1 cellular context compared by ENCODE assay signal in the genomic region with DNA sequence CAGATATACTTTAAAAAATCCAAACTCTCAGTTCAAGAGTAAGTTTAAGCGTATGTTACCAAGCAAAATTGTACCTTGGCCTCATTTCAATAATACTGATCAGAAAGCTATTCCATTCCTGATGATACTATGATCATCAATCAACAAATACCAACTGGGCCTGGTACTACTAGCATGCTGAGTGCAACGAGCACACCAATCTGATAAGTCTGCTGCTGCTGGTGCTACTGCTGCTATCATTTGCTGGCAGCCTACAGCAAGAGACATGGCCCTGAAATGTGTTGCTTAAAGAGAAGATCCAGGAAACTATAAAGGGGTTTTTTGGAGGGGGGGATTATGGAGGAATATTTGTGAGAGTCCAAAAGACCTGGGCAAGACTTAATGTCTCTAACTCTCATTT.
A peak's percentile ranks its signal among the peaks of the same experiment; 100 is the strongest.
TF ChIP-seq lines count a peak whose summit lies in the region.

No MANE protein-coding gene starts in this region.

TF ChIP-seq in K562, 482 proteins besides CTCF, POLR2A, EP300 and RAD21 (continued from another document and continues in another):
- TF ChIP-seq, protein P1, sequence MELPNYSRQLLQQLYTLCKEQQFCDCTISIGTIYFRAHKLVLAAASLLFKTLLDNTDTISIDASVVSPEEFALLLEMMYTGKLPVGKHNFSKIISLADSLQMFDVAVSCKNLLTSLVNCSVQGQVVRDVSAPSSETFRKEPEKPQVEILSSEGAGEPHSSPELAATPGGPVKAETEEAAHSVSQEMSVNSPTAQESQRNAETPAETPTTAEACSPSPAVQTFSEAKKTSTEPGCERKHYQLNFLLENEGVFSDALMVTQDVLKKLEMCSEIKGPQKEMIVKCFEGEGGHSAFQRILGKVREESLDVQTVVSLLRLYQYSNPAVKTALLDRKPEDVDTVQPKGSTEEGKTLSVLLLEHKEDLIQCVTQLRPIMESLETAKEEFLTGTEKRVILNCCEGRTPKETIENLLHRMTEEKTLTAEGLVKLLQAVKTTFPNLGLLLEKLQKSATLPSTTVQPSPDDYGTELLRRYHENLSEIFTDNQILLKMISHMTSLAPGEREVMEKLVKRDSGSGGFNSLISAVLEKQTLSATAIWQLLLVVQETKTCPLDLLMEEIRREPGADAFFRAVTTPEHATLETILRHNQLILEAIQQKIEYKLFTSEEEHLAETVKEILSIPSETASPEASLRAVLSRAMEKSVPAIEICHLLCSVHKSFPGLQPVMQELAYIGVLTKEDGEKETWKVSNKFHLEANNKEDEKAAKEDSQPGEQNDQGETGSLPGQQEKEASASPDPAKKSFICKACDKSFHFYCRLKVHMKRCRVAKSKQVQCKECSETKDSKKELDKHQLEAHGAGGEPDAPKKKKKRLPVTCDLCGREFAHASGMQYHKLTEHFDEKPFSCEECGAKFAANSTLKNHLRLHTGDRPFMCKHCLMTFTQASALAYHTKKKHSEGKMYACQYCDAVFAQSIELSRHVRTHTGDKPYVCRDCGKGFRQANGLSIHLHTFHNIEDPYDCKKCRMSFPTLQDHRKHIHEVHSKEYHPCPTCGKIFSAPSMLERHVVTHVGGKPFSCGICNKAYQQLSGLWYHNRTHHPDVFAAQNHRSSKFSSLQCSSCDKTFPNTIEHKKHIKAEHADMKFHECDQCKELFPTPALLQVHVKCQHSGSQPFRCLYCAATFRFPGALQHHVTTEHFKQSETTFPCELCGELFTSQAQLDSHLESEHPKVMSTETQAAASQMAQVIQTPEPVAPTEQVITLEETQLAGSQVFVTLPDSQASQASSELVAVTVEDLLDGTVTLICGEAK (IDR thresholded peaks at IDR 0.05), result no peak
- TF ChIP-seq, protein P1 (CRISPR knock-in tag; IDR thresholded peaks at IDR 0.05), result no peak
- TF ChIP-seq ARNT (IDR thresholded peaks at IDR 0.05) (no peak), NFRKB (IDR thresholded peaks at IDR 0.05; ENCODE audit: low read depth) (0 out of 2 replicates have a peak, but pooled peaks have one; percentile 39), RUNX1 (IDR thresholded peaks at IDR 0.05; ENCODE audit: low read depth) (no peak), CBX3 (IDR thresholded peaks at IDR 0.05; ENCODE audit: borderline replicate concordance in 1 of 2, low read length in 2 of 2) (peak in 1 of 2 experiments; percentile 50; a peak in 1 of 3 replicates), ZNF239 (CRISPR knock-in tag; IDR thresholded peaks at IDR 0.05) (no peak), ZNF175 (CRISPR knock-in tag; IDR thresholded peaks at IDR 0.05; ENCODE audit: low read depth) (no peak), CBX1 (IDR thresholded peaks at IDR 0.05; ENCODE audit: low read depth) (no peak), SMC3 (conservative IDR thresholded peaks at IDR 0.05; ENCODE audit: insufficient read depth, low read depth, low read length) (no peak), ZKSCAN1 (IDR thresholded peaks at IDR 0.05; ENCODE audit: low read depth, low read length) (no peak), YBX1 (IDR thresholded peaks at IDR 0.05) (no peak), TCF3 (CRISPR knock-in tag; IDR thresholded peaks at IDR 0.05) (peak; percentile 76), HMG20A (CRISPR knock-in tag; conservative IDR thresholded peaks at IDR 0.05) (no peak), WHSC1 (IDR thresholded peaks at IDR 0.05; ENCODE audit: low read length) (no peak), ZNF589 (CRISPR knock-in tag; IDR thresholded peaks at IDR 0.05; ENCODE audit: low read depth) (no peak), ZNF347 (CRISPR knock-in tag; IDR thresholded peaks at IDR 0.05; ENCODE audit: low read depth) (no peak), RAD51 (IDR thresholded peaks at IDR 0.05; ENCODE audit: borderline replicate concordance, low read depth) (no peak), SREBF2 (CRISPR knock-in tag; IDR thresholded peaks at IDR 0.05) (no peak), POLR2G (IDR thresholded peaks at IDR 0.05; ENCODE audit: low read depth, low read length) (no peak), CBFA2T3 (IDR thresholded peaks at IDR 0.05) (peak; percentile 82), RBM34 (IDR thresholded peaks at IDR 0.05; ENCODE audit: borderline replicate concordance, insufficient read depth, low read length) (no peak)
- TF ChIP-seq, protein P2, sequence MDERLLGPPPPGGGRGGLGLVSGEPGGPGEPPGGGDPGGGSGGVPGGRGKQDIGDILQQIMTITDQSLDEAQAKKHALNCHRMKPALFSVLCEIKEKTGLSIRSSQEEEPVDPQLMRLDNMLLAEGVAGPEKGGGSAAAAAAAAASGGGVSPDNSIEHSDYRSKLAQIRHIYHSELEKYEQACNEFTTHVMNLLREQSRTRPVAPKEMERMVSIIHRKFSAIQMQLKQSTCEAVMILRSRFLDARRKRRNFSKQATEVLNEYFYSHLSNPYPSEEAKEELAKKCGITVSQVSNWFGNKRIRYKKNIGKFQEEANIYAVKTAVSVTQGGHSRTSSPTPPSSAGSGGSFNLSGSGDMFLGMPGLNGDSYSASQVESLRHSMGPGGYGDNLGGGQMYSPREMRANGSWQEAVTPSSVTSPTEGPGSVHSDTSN (CRISPR knock-in tag; IDR thresholded peaks at IDR 0.05; ENCODE audit: low read depth), result no peak
- TF ChIP-seq, protein P2 (tag; conservative IDR thresholded peaks at IDR 0.05; ENCODE audit: low read depth), result peak; percentile 44; the same call in 1 of the 2 replicates
- TF ChIP-seq, protein P3, sequence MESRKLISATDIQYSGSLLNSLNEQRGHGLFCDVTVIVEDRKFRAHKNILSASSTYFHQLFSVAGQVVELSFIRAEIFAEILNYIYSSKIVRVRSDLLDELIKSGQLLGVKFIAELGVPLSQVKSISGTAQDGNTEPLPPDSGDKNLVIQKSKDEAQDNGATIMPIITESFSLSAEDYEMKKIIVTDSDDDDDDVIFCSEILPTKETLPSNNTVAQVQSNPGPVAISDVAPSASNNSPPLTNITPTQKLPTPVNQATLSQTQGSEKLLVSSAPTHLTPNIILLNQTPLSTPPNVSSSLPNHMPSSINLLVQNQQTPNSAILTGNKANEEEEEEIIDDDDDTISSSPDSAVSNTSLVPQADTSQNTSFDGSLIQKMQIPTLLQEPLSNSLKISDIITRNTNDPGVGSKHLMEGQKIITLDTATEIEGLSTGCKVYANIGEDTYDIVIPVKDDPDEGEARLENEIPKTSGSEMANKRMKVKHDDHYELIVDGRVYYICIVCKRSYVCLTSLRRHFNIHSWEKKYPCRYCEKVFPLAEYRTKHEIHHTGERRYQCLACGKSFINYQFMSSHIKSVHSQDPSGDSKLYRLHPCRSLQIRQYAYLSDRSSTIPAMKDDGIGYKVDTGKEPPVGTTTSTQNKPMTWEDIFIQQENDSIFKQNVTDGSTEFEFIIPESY (CRISPR knock-in tag; IDR thresholded peaks at IDR 0.05), result no peak
- TF ChIP-seq, protein P4, sequence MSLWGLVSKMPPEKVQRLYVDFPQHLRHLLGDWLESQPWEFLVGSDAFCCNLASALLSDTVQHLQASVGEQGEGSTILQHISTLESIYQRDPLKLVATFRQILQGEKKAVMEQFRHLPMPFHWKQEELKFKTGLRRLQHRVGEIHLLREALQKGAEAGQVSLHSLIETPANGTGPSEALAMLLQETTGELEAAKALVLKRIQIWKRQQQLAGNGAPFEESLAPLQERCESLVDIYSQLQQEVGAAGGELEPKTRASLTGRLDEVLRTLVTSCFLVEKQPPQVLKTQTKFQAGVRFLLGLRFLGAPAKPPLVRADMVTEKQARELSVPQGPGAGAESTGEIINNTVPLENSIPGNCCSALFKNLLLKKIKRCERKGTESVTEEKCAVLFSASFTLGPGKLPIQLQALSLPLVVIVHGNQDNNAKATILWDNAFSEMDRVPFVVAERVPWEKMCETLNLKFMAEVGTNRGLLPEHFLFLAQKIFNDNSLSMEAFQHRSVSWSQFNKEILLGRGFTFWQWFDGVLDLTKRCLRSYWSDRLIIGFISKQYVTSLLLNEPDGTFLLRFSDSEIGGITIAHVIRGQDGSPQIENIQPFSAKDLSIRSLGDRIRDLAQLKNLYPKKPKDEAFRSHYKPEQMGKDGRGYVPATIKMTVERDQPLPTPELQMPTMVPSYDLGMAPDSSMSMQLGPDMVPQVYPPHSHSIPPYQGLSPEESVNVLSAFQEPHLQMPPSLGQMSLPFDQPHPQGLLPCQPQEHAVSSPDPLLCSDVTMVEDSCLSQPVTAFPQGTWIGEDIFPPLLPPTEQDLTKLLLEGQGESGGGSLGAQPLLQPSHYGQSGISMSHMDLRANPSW (CRISPR knock-in tag; IDR thresholded peaks at IDR 0.05), result no peak
- TF ChIP-seq, protein P5, sequence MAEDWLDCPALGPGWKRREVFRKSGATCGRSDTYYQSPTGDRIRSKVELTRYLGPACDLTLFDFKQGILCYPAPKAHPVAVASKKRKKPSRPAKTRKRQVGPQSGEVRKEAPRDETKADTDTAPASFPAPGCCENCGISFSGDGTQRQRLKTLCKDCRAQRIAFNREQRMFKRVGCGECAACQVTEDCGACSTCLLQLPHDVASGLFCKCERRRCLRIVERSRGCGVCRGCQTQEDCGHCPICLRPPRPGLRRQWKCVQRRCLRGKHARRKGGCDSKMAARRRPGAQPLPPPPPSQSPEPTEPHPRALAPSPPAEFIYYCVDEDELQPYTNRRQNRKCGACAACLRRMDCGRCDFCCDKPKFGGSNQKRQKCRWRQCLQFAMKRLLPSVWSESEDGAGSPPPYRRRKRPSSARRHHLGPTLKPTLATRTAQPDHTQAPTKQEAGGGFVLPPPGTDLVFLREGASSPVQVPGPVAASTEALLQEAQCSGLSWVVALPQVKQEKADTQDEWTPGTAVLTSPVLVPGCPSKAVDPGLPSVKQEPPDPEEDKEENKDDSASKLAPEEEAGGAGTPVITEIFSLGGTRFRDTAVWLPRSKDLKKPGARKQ (CRISPR knock-in tag; IDR thresholded peaks at IDR 0.05), result no peak
- TF ChIP-seq, protein P6, sequence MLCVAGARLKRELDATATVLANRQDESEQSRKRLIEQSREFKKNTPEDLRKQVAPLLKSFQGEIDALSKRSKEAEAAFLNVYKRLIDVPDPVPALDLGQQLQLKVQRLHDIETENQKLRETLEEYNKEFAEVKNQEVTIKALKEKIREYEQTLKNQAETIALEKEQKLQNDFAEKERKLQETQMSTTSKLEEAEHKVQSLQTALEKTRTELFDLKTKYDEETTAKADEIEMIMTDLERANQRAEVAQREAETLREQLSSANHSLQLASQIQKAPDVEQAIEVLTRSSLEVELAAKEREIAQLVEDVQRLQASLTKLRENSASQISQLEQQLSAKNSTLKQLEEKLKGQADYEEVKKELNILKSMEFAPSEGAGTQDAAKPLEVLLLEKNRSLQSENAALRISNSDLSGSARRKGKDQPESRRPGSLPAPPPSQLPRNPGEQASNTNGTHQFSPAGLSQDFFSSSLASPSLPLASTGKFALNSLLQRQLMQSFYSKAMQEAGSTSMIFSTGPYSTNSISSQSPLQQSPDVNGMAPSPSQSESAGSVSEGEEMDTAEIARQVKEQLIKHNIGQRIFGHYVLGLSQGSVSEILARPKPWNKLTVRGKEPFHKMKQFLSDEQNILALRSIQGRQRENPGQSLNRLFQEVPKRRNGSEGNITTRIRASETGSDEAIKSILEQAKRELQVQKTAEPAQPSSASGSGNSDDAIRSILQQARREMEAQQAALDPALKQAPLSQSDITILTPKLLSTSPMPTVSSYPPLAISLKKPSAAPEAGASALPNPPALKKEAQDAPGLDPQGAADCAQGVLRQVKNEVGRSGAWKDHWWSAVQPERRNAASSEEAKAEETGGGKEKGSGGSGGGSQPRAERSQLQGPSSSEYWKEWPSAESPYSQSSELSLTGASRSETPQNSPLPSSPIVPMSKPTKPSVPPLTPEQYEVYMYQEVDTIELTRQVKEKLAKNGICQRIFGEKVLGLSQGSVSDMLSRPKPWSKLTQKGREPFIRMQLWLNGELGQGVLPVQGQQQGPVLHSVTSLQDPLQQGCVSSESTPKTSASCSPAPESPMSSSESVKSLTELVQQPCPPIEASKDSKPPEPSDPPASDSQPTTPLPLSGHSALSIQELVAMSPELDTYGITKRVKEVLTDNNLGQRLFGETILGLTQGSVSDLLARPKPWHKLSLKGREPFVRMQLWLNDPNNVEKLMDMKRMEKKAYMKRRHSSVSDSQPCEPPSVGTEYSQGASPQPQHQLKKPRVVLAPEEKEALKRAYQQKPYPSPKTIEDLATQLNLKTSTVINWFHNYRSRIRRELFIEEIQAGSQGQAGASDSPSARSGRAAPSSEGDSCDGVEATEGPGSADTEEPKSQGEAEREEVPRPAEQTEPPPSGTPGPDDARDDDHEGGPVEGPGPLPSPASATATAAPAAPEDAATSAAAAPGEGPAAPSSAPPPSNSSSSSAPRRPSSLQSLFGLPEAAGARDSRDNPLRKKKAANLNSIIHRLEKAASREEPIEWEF (CRISPR knock-in tag; IDR thresholded peaks at IDR 0.05), result no peak
